10 cellular contexts compared by ENCODE assay signal in genomic region chr5:138461343-138462125, GRCh38. TPM values are rescaled to one million over a fixed set of nuclear protein-coding genes. Genes with fewer than 3 reads are reported as not detected.
A peak's percentile ranks its signal among the peaks of the same experiment; 100 is the strongest.
DNase-seq lines count a peak whose midpoint lies in the region; ATAC-seq, FAIRE-seq and TF ChIP-seq lines count a peak whose summit lies in the region.
"Had no signal": no experiment of that assay in that cellular context is flagged by ENCODE, and none has a peak within 500 bp of the region (broad histone marks: within the 10 kb centered on the region; RNA-seq: fewer than 3 reads in every experiment).

No MANE protein-coding gene starts in this region.

- no peaks in the 10 kb centered on the region for H3K27me3 Mint-ChIP-seq in stimulated activated naive CD8-positive, alpha-beta T cell treated with anti-CD3 and anti-CD28 coated beads, Interleukin-15, Interleukin-2, amounts not matched to agents 100 ng/mL and 50 ng/mL, for 24 hours
- H3K27me3 Mint-ChIP-seq in stimulated activated naive CD8-positive, alpha-beta T cell treated with anti-CD3 and anti-CD28 coated beads, Interleukin-15, amount 100 ng/mL, for 72 hours: no peaks in the 10 kb centered on the region

- no peak for ATAC-seq in stimulated activated naive CD8-positive, alpha-beta T cell treated with anti-CD3 and anti-CD28 coated beads, Interleukin-15, amount 100 ng/mL, for 72 hours
- ATAC-seq in GM18909 (IDR thresholded peaks at IDR 0.05; ENCODE audit: poor library complexity, unreplicated experiment): no peak
- no peak for ATAC-seq in GM21723 (IDR thresholded peaks at IDR 0.05; ENCODE audit: unreplicated experiment)

- H3K9me3 ChIP-seq in hepatocyte (ENCODE audit: low read depth): no peaks in the 10 kb centered on the region

- H3K4me3 Mint-ChIP-seq in stimulated activated naive CD8-positive, alpha-beta T cell treated with anti-CD3 and anti-CD28 coated beads, Interleukin-15, Interleukin-2, amounts not matched to agents 100 ng/mL and 50 ng/mL, for 24 hours: no peak overlapping the region
- H3K4me3 Mint-ChIP-seq in stimulated activated naive CD8-positive, alpha-beta T cell treated with anti-CD3 and anti-CD28 coated beads, Interleukin-15, amount 100 ng/mL, for 72 hours: peak overlapping the region in 1 of 2 donors; percentile 16

- WGBS in hepatocyte (ENCODE audit: low lambda C conversion rate, missing lambda C conversion rate): 87% methylated on average over 11 of the region's 11 CpGs

- H3K9me2 ChIP-seq in hepatocyte (replicated peaks; ENCODE audit: insufficient read depth): no peaks in the 10 kb centered on the region

- H4K20me1 ChIP-seq in hepatocyte (ENCODE audit: insufficient read depth, poor library complexity, severe bottlenecking): peaks cover 10% of the 10 kb centered on the region

- peak overlapping the region; percentile 100 for H3K27ac Mint-ChIP-seq in stimulated activated naive CD8-positive, alpha-beta T cell treated with anti-CD3 and anti-CD28 coated beads, Interleukin-15, Interleukin-2, amounts not matched to agents 100 ng/mL and 50 ng/mL, for 24 hours
- peak overlapping the region in 1 of 2 donors; percentile 73 for H3K27ac Mint-ChIP-seq in stimulated activated naive CD8-positive, alpha-beta T cell treated with anti-CD3 and anti-CD28 coated beads, Interleukin-15, amount 100 ng/mL, for 72 hours

- no peak for TF ChIP-seq CTCF in hepatocyte (IDR thresholded peaks at IDR 0.05; ENCODE audit: poor library complexity)

- no peak overlapping the region for H3K4me2 ChIP-seq in hepatocyte

- H2AFZ ChIP-seq in hepatocyte: no peak overlapping the region

- H3K36me3 Mint-ChIP-seq in stimulated activated naive CD8-positive, alpha-beta T cell treated with anti-CD3 and anti-CD28 coated beads, Interleukin-15, Interleukin-2, amounts not matched to agents 100 ng/mL and 50 ng/mL, for 24 hours (ENCODE audit: low read depth): peaks cover 1% of the 10 kb centered on the region

- no peaks in the 10 kb centered on the region for H3K36me3 ChIP-seq in hepatocyte (replicated peaks; ENCODE audit: insufficient read depth, low read depth)

- H3K79me2 ChIP-seq in hepatocyte: no peaks in the 10 kb centered on the region

- H3K4me1 Mint-ChIP-seq in stimulated activated naive CD8-positive, alpha-beta T cell treated with anti-CD3 and anti-CD28 coated beads, Interleukin-15, Interleukin-2, amounts not matched to agents 100 ng/mL and 50 ng/mL, for 24 hours (ENCODE audit: low read depth): peaks cover 59% of the 10 kb centered on the region
- peaks cover 64% of the 10 kb centered on the region for H3K4me1 Mint-ChIP-seq in stimulated activated naive CD8-positive, alpha-beta T cell treated with anti-CD3 and anti-CD28 coated beads, Interleukin-15, amount 100 ng/mL, for 72 hours

- H3K27ac ChIP-seq in hepatocyte: no peak overlapping the region

- no peak for FAIRE-seq in urothelium cell line (lab: Jason Lieb, UNC)

- no peak overlapping the region for H3K4me3 ChIP-seq in hepatocyte

- H3K27me3 ChIP-seq in hepatocyte: no peaks in the 10 kb centered on the region

- no peak for DNase-seq in stimulated activated naive CD8-positive, alpha-beta T cell treated with anti-CD3 and anti-CD28 coated beads, Interleukin-15, amount 100 ng/mL, for 72 hours
- peak; percentile 89 for DNase-seq in amniotic epithelial cell (ENCODE audit: low read depth)
- peak; percentile 42 for DNase-seq in hepatocyte (ENCODE audit: low spot score)
- DNase-seq in urothelium cell line (ENCODE audit: low spot score): peak; percentile 1
- DNase-seq in NCI-H1417 treated with DMSO at 0.1 percent for 48 hours (lab: John Stamatoyannopoulos, UW): no peak
- DNase-seq: DND-41, MV-4-11 had no signal

- peaks cover 6% of the 10 kb centered on the region for H3K4me1 ChIP-seq in hepatocyte (ENCODE audit: insufficient read depth)

- H3K9me3 Mint-ChIP-seq in stimulated activated naive CD8-positive, alpha-beta T cell treated with anti-CD3 and anti-CD28 coated beads, Interleukin-15, Interleukin-2, amounts not matched to agents 100 ng/mL and 50 ng/mL, for 24 hours: no peaks in the 10 kb centered on the region
- H3K9me3 Mint-ChIP-seq in stimulated activated naive CD8-positive, alpha-beta T cell treated with anti-CD3 and anti-CD28 coated beads, Interleukin-15, amount 100 ng/mL, for 72 hours: no peaks in the 10 kb centered on the region

RNA-seq across cellular contexts. Expression of gene EGR1, which starts 3.7 kb away (rescaled TPM):
- total RNA-seq in hepatocyte: 64.2 and 95.4 TPM in 2 replicates
- polyA plus RNA-seq in hepatocyte: 336 and 434 TPM in 2 replicates

RNA-seq across cellular contexts. Expression of gene REEP2, which starts 22.7 kb away (rescaled TPM):
- 0.67 and 3.2 TPM in 2 replicates for total RNA-seq in hepatocyte
- polyA plus RNA-seq in hepatocyte: 0.66 and 1.9 TPM in 2 replicates

Comparison
In these comparisons a context has a peak if more than half of its experiments do, and no peak if none do; other contexts are left out.
1. DNase-seq: peak in amniotic epithelial cell (single experiment), hepatocyte (single experiment) and urothelium cell line (single experiment); none in stimulated activated naive CD8-positive, alpha-beta T cell treated with anti-CD3 and anti-CD28 coated beads, Interleukin-15, amount 100 ng/mL, for 72 hours (0 of 2) and NCI-H1417 treated with DMSO at 0.1 percent for 48 hours (single experiment).